In genomic region chr22:41448189-41448808, GRCh38 we compare ENCODE assay signal across 8 cellular contexts. TPM values are rescaled to one million over a fixed set of nuclear protein-coding genes. Genes with fewer than 3 reads are reported as not detected.
DNase-seq lines count a peak whose midpoint lies in the region; ATAC-seq and TF ChIP-seq lines count a peak whose summit lies in the region.

No MANE protein-coding gene starts in this region.

- POLR2A ChIA-PET in GM10248 (lab: Yijun Ruan, JAX), result interaction anchor here (0.6 to 1.7 kb wide), 5 partner anchors 9 to 67 kb away, joined by 3 to 11 read pairs (median 5); partner anchors contain the start of genes ACO2, PHF5A and TEF

- DNase-seq in GM10248 (ENCODE audit: extremely low spot score), result peak; percentile 90
- DNase-seq in NCI-H1436 (lab: John Stamatoyannopoulos, UW), result peak; percentile 99
- peak; percentile 99 for DNase-seq in SW480 (ENCODE audit: low spot score)
- peak; percentile 96 for DNase-seq in cardiac septum (ENCODE audit: low spot score)
- peak; percentile 89 to 95 for DNase-seq in tibial nerve (ENCODE audit: low spot score in 2 of 2)

- 0 to 1% (median 1%) methylated on average over 28 of the region's 28 CpGs for WGBS in adipose tissue, 3 donors
- WGBS in tibial nerve, 2 donors, result 0 to 1% methylated on average over 28 of the region's 28 CpGs

- CTCF ChIA-PET in GM10248 (lab: Yijun Ruan, JAX), result interaction anchor here (0.9 to 1.4 kb wide), 6 partner anchors 10 to 79 kb away, joined by 3 to 6 read pairs (median 3); partner anchors contain the start of genes ACO2 and PHF5A

- H3K4me2 ChIP-seq in parathyroid adenoma (ENCODE audit: low read length), result peak overlapping the region; percentile 97

- intact Hi-C loops in cardiac septum (cut with DNase I), result loop anchor here (1.0 to 5.0 kb wide), 3 partner anchors 21 to 356 kb away; partner anchors contain the start of genes ACO2, EP300 and TEF

- H3K79me2 ChIP-seq in parathyroid adenoma, result peaks cover 11% of the 10 kb centered on the region

- peak overlapping the region; percentile 96 for H3K4me3 ChIP-seq in parathyroid adenoma (ENCODE audit: low read depth, low read length)
- H3K4me3 ChIP-seq in tibial nerve, result peak overlapping the region; percentile 75 to 94 (median 91)

- peak; percentile 94 to 98 for TF ChIP-seq EP300 in tibial nerve (IDR thresholded peaks at IDR 0.05)

- H2AFZ ChIP-seq in parathyroid adenoma, result peak overlapping the region; percentile 78

- peak overlapping the region; percentile 97 for H3K27ac ChIP-seq in adipose tissue (ENCODE audit: low read depth, low read length)
- H3K27ac ChIP-seq in parathyroid adenoma, result peak overlapping the region; percentile 99
- peak overlapping the region; percentile 95 to 99 (median 98) for H3K27ac ChIP-seq in tibial nerve

- peak; percentile 86 to 94 for TF ChIP-seq POLR2A in tibial nerve (IDR thresholded peaks at IDR 0.05)

- H3K4me1 ChIP-seq in parathyroid adenoma (peaks cover 4% of the 10 kb centered on the region), tibial nerve (peaks cover 0 to 19% (median 11%) of the 10 kb centered on the region in 4 donors)

- ATAC-seq in HG02763 (IDR thresholded peaks at IDR 0.05; ENCODE audit: unreplicated experiment), result peak; percentile 40

- H3K9me3 ChIP-seq in parathyroid adenoma (ENCODE audit: control insufficient read depth, low read length) (no peaks in the 10 kb centered on the region), tibial nerve (no peaks in the 10 kb centered on the region)

- no peaks in the 10 kb centered on the region for H3K27me3 ChIP-seq in parathyroid adenoma (ENCODE audit: control insufficient read depth, insufficient read depth, low read length)
- H3K27me3 ChIP-seq in tibial nerve, result no peaks in the 10 kb centered on the region

- TF ChIP-seq CTCF in GM10248 (IDR thresholded peaks at IDR 0.05; ENCODE audit: control extremely low read depth, extremely low read depth, low read depth, missing control alignments), result no peak
- no peak for TF ChIP-seq CTCF in parathyroid adenoma (IDR thresholded peaks at IDR 0.05)
- TF ChIP-seq CTCF in tibial nerve (IDR thresholded peaks at IDR 0.05), result peak in 2 of 5 experiments; percentile 32 to 35

- no peaks in the 10 kb centered on the region for H3K36me3 ChIP-seq in parathyroid adenoma (ENCODE audit: control insufficient read depth, insufficient read depth, low read length)
- peaks cover 0 to under 1% (median 0%) of the 10 kb centered on the region in 3 donors for H3K36me3 ChIP-seq in tibial nerve

- H3K9ac ChIP-seq in parathyroid adenoma, result peak overlapping the region; percentile 91

RNA-seq across cellular contexts. Expression of gene TOB2, which starts 1.7 kb away (rescaled TPM):
- polyA plus RNA-seq in adipose tissue, result 10 to 100 TPM; 18.4 to 48.0 (median 25.4) TPM
- total RNA-seq in cardiac septum (26.9 TPM), tibial nerve (10 to 100 TPM; 50.8 to 67.3 (median 56.9) TPM)

RNA-seq across cellular contexts. Expression of gene PHF5A, which starts 20.2 kb away (rescaled TPM):
- 10 to 100 TPM; 26.0 to 41.7 (median 36.8) TPM for polyA plus RNA-seq in adipose tissue
- 22.0 TPM for total RNA-seq in cardiac septum
- 10 to 100 TPM; 32.6 to 51.5 (median 36.4) TPM for total RNA-seq in tibial nerve

RNA-seq across cellular contexts. Expression of gene ACO2, which starts 20.6 kb away (rescaled TPM):
- 100 to 1,000 TPM in 1 of 3 donors, 10 to 100 TPM in 2; 61.9 to 197 (median 63.4) TPM for polyA plus RNA-seq in adipose tissue
- total RNA-seq in cardiac septum, result 662 TPM
- total RNA-seq in tibial nerve, result 10 to 100 TPM; 69.9 to 91.1 (median 76.4) TPM

Comparison
In these comparisons a context has a peak if more than half of its experiments do, and no peak if none do; other contexts are left out.
1. Peak in every context shown above with its lines: DNase-seq, ATAC-seq, H3K4me3 ChIP-seq and H3K27ac ChIP-seq.